ENCODE assay signal across 21 cellular contexts in the genomic region with DNA sequence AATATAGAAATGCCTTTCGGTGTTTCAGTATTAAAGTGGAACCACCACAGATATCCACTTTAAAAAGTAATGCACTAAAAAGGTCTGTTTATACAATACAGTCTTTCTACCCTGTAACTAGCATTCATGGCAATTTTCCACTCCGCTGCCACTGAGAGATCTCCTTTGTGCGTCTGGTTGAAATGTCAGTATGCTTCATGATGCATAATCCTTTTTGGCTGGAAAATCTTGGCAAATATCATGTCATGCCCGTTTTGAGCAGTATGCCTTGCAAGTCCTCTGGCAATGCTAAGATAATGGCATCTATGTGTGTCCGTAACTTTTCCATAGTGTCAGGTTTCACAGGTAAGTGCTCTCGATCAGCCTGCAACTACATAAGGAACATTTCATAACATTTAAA. TPM values are rescaled to one million over a fixed set of nuclear protein-coding genes. Genes with fewer than 3 reads are reported as not detected.
DNase-seq lines count a peak whose midpoint lies in the region; ATAC-seq, FAIRE-seq and TF ChIP-seq lines count a peak whose summit lies in the region.
"Had no signal": no experiment of that assay in that cellular context is flagged by ENCODE, and none has a peak within 500 bp of the region (broad histone marks: within the 10 kb centered on the region; RNA-seq: fewer than 3 reads in every experiment).

No MANE protein-coding gene starts in this region.

- H3K4me3 ChIP-seq in retinal pigment epithelial cell (ENCODE audit: low read length), result no peak overlapping the region
- H3K4me3 ChIP-seq in sigmoid colon, result no peak overlapping the region
- H3K4me3 ChIP-seq in kidney (ENCODE audit: low read length in 2 of 2), result no peak overlapping the region
- H3K4me3 ChIP-seq: colonic mucosa, HAP-1, MG63, neural progenitor cell had no signal

- peak overlapping the region in 1 of 4 donors; percentile 33 for H3K27ac ChIP-seq in sigmoid colon
- no peak overlapping the region for H3K27ac ChIP-seq in kidney (ENCODE audit: low read depth in 2 of 2, low read length in 2 of 2)
- H3K27ac ChIP-seq: colonic mucosa, neural progenitor cell, VCaP had no signal

- peaks cover 27 to 95% (median 40%) of the 10 kb centered on the region in 4 donors for H3K36me3 ChIP-seq in sigmoid colon
- H3K36me3 ChIP-seq in kidney (ENCODE audit: control insufficient read depth in 1 of 2, insufficient read depth in 2 of 2, low read length in 2 of 2), result peaks cover 17 to 24% of the 10 kb centered on the region in 2 donors
- H3K36me3 ChIP-seq: colonic mucosa had no signal

- H3K9me3 ChIP-seq in sigmoid colon (no peaks in the 10 kb centered on the region), kidney (ENCODE audit: control insufficient read depth in 1 of 2, low read length in 2 of 2) (no peaks in the 10 kb centered on the region)
- H3K9me3 ChIP-seq: colonic mucosa, HAP-1, MG63 had no signal

- TF ChIP-seq CTCF in retinal pigment epithelial cell (conservative IDR thresholded peaks at IDR 0.05; ENCODE audit: low read depth, low read length), result no peak
- TF ChIP-seq CTCF in sigmoid colon (IDR thresholded peaks at IDR 0.05), result no peak
- no peak for TF ChIP-seq CTCF in kidney (IDR thresholded peaks at IDR 0.05; ENCODE audit: borderline replicate concordance, extremely low read depth, insufficient read depth)
- no peak for TF ChIP-seq CTCF in omental fat pad (IDR thresholded peaks at IDR 0.05)

- no peak for TF ChIP-seq POLR2A in sigmoid colon (IDR thresholded peaks at IDR 0.05)

- intact Hi-C loops in sigmoid colon (cut with DNase I), result no loop called here
- intact Hi-C loops in kidney (cut with DNase I), result no loop called here

- DNase-seq in NCI-H1048 (lab: John Stamatoyannopoulos, UW) (peak; percentile 32), NCI-H2227 (lab: John Stamatoyannopoulos, UW; ENCODE audit: unreplicated experiment) (peak; percentile 1), fibroblast of peridontal ligament (ENCODE audit: extremely low read depth) (peak; percentile 9), retinal pigment epithelial cell (ENCODE audit: low read depth) (peak; percentile 37), sigmoid colon (no peak), kidney (no peak), omental fat pad (ENCODE audit: low spot score) (no peak)
- DNase-seq: activated CD4-positive, alpha-beta T cell treated with anti-CD3 and anti-CD28 coated beads, Interleukin-2, amount 50 U/mL, for 48 hours; activated naive CD4-positive, alpha-beta T cell treated with anti-CD3 and anti-CD28 coated beads, Interleukin-2, amount 50 U/mL, for 16 hours; activated T-cell treated with anti-CD3 and anti-CD28 coated beads, Interleukin-2, amount 50 U/mL, for 1 hour; colonic mucosa; MG63; NCI-H524; SIG-M5; stimulated activated CD4-positive, alpha-beta T cell treated with anti-CD3 and anti-CD28 coated beads, Interleukin-2, amount 100 ng/mL, for 24 hours; stimulated activated naive CD8-positive, alpha-beta T cell treated with anti-CD3 and anti-CD28 coated beads, Interleukin-15, amount 100 ng/mL, for 72 hours; T-helper 17 cell had no signal

- FAIRE-seq in kidney (lab: Jason Lieb, UNC), result no peak

- WGBS in sigmoid colon, 2 donors, result 89 to 93% methylated on average over 6 of the region's 6 CpGs

- no peak for ATAC-seq in omental fat pad (ENCODE audit: low FRiP score)
- ATAC-seq: sciatic nerve; stimulated activated naive CD8-positive, alpha-beta T cell treated with anti-CD3 and anti-CD28 coated beads, Interleukin-15, amount 100 ng/mL, for 72 hours; T-helper 17 cell had no signal

- TF ChIP-seq EP300 in sigmoid colon (IDR thresholded peaks at IDR 0.05), result no peak

- no peaks in the 10 kb centered on the region for H3K27me3 ChIP-seq in sigmoid colon
- H3K27me3 ChIP-seq: colonic mucosa, MG63, neural progenitor cell had no signal

- H3K9ac ChIP-seq in kidney (ENCODE audit: low read length in 2 of 2), result no peak overlapping the region
- H3K9ac ChIP-seq: neural progenitor cell had no signal

- H3K4me1 ChIP-seq in sigmoid colon, result no peaks in the 10 kb centered on the region
- no peaks in the 10 kb centered on the region for H3K4me1 ChIP-seq in kidney (ENCODE audit: control insufficient read depth in 1 of 2, insufficient read depth in 1 of 2, low read depth in 1 of 2, low read length in 2 of 2)
- H3K4me1 ChIP-seq: colonic mucosa, HAP-1, neural progenitor cell had no signal

RNA-seq across cellular contexts. Expression of a gene that starts 30.8 kb away (rescaled TPM):
- 10 to 100 TPM; 88.1 to 96.9 (median 89.3) TPM for total RNA-seq in sigmoid colon
- polyA plus RNA-seq in sigmoid colon, result 100 to 1,000 TPM; 162 to 290 (median 168) TPM
- total RNA-seq in kidney, result 123 TPM
- polyA plus RNA-seq in kidney (ENCODE audit: insufficient read depth, low read depth, low replicate concordance), result 131 TPM
- total RNA-seq in omental fat pad, result 100 to 1,000 TPM in 3 of 4 donors, 10 to 100 TPM in 1; 92.4 to 209 (median 136) TPM

Comparison
In these comparisons a context has a peak if more than half of its experiments do, and no peak if none do; other contexts are left out.
1. DNase-seq: peak in NCI-H1048 (single experiment), NCI-H2227 (single experiment), fibroblast of peridontal ligament (single experiment) and retinal pigment epithelial cell (single experiment); none in sigmoid colon (single experiment), kidney (single experiment) and omental fat pad (single experiment).